Comparison of ENCODE assay signal across 1 cellular context in genomic region chr18:3247243-3248061, GRCh38.
TF ChIP-seq lines count a peak whose summit lies in the region.

Gene MYL12A (plus strand): TSS chr18:3247801. CDS start chr18:3253248, 5,447 bp downstream.

TF ChIP-seq in K562, 482 proteins besides CTCF, POLR2A, EP300 and RAD21 (continued from another document and continues in another):
- peak; percentile 74 for TF ChIP-seq RREB1 (CRISPR knock-in tag; IDR thresholded peaks at IDR 0.05)
- no peak for TF ChIP-seq PTRF (tag; IDR thresholded peaks at IDR 0.05)
- TF ChIP-seq SP1 (CRISPR knock-in tag; IDR thresholded peaks at IDR 0.05): peak; percentile 92
- TF ChIP-seq TFAM (CRISPR knock-in tag; conservative IDR thresholded peaks at IDR 0.05): no peak
- no peak for TF ChIP-seq ZHX1 (conservative IDR thresholded peaks at IDR 0.05; ENCODE audit: low read length)
- TF ChIP-seq GATAD2A (IDR thresholded peaks at IDR 0.05): no peak
- no peak for TF ChIP-seq CHAMP1 (IDR thresholded peaks at IDR 0.05)
- no peak for TF ChIP-seq HDGF (IDR thresholded peaks at IDR 0.05)
- TF ChIP-seq LCOR (CRISPR knock-in tag; IDR thresholded peaks at IDR 0.05): no peak; the same call in 1 of the 2 replicates
- TF ChIP-seq NR3C1 (CRISPR knock-in tag; IDR thresholded peaks at IDR 0.05): no peak
- TF ChIP-seq ZNF263 (CRISPR knock-in tag; IDR thresholded peaks at IDR 0.05; ENCODE audit: borderline replicate concordance): peak; percentile 14; the same call in 1 of the 2 replicates
- TF ChIP-seq TAF9B (IDR thresholded peaks at IDR 0.05; ENCODE audit: partially characterized antibody): no peak
- TF ChIP-seq MTA1 (IDR thresholded peaks at IDR 0.05; ENCODE audit: borderline replicate concordance): peak; percentile 91
- TF ChIP-seq GTF2A2 (tag; IDR thresholded peaks at IDR 0.05): peak; percentile 71
- TF ChIP-seq ZBTB49 (CRISPR knock-in tag; IDR thresholded peaks at IDR 0.05; ENCODE audit: borderline replicate concordance): no peak
- no peak for TF ChIP-seq ZNF407 (IDR thresholded peaks at IDR 0.05; ENCODE audit: low read depth)
- no peak for TF ChIP-seq ZNF140 (CRISPR knock-in tag; IDR thresholded peaks at IDR 0.05)
- no peak for TF ChIP-seq STAT5A (IDR thresholded peaks at IDR 0.05; ENCODE audit: borderline replicate concordance, low read length)
- TF ChIP-seq MTA2 (IDR thresholded peaks at IDR 0.05; ENCODE audit: low read depth): no peak
- no peak for TF ChIP-seq CBX2 (IDR thresholded peaks at IDR 0.05; ENCODE audit: insufficient read depth, low read length, poor library complexity, severe bottlenecking)
- TF ChIP-seq XRCC5 (IDR thresholded peaks at IDR 0.05; ENCODE audit: low read depth, low read length): peak; percentile 80; the same call in 1 of the 2 replicates
- TF ChIP-seq DACH1 (IDR thresholded peaks at IDR 0.05; ENCODE audit: partially characterized antibody): no peak
- peak; percentile 91 for TF ChIP-seq CREM (IDR thresholded peaks at IDR 0.05; ENCODE audit: low read depth)
- TF ChIP-seq ZNF511 (CRISPR knock-in tag; IDR thresholded peaks at IDR 0.05): peak; percentile 86
- peak; percentile 85; the same call in 1 of the 2 replicates for TF ChIP-seq TFAP4 (CRISPR knock-in tag; IDR thresholded peaks at IDR 0.05; ENCODE audit: borderline replicate concordance)
- TF ChIP-seq ETV1 (tag; conservative IDR thresholded peaks at IDR 0.05; ENCODE audit: low read depth): peak; percentile 100
- TF ChIP-seq THAP12 (CRISPR knock-in tag; IDR thresholded peaks at IDR 0.05): peak; percentile 90
- peak; percentile 31; the same call in 1 of the 2 replicates for TF ChIP-seq ZNF445 (CRISPR knock-in tag; IDR thresholded peaks at IDR 0.05; ENCODE audit: low read depth)
